21 cellular contexts compared by ENCODE assay signal in genomic region chr13:112764028-112764427, GRCh38.
"Had no signal": no experiment of that assay in that cellular context is flagged by ENCODE, and none has a peak within 500 bp of the region (broad histone marks: within the 10 kb centered on the region; RNA-seq: fewer than 3 reads in every experiment).

No MANE protein-coding gene starts in this region.

- H3K27me3 Mint-ChIP-seq: activated naive CD8-positive, alpha-beta T cell treated with anti-CD3 and anti-CD28 coated beads for 36 hours; stimulated activated naive B cell treated with anti-CD40 and anti-IgM and Interleukin-4, amounts not matched to agents 10 μg/mL and 1 μg/mL and 100 μg/mL, for 72 hours; T-helper 17 cell had no signal

- DNase-seq: activated CD4-positive, alpha-beta T cell treated with anti-CD3 and anti-CD28 coated beads for 4 hours; activated CD4-positive, alpha-beta T cell treated with anti-CD3 and anti-CD28 coated beads, Interleukin-2, amount 50 U/mL, for 48 hours; activated CD4-positive, CD25-positive, alpha-beta regulatory T cell; activated gamma-delta T cell; activated naive CD8-positive, alpha-beta T cell treated with anti-CD3 and anti-CD28 coated beads for 36 hours; colonic mucosa; esophagus squamous epithelium; gastrocnemius medialis; left ventricle myocardium superior; mesenchymal stem cell; retina; sigmoid colon; stimulated activated CD4-positive, alpha-beta T cell treated with anti-CD3 and anti-CD28 coated beads, Interleukin-15, amount 100 ng/mL, for 24 hours; stimulated activated naive B cell treated with anti-CD40 and anti-IgM and Interleukin-4, amounts not matched to agents 10 μg/mL and 1 μg/mL and 100 μg/mL, for 72 hours; SW 1271; T-helper 17 cell; testis; trophoblast cell had no signal

- H3K4me1 ChIP-seq: colonic mucosa, sigmoid colon had no signal

- H3K9me3 ChIP-seq: colonic mucosa, esophagus squamous epithelium, gastrocnemius medialis, sigmoid colon, testis had no signal

- H3K4me2 ChIP-seq: smooth muscle cell had no signal

- FAIRE-seq: astrocyte had no signal

- H3K27me3 ChIP-seq: colonic mucosa, esophagus squamous epithelium, gastrocnemius medialis, sigmoid colon, testis had no signal

- ATAC-seq: gastrocnemius medialis; left ventricle myocardium superior; stimulated activated naive B cell treated with anti-CD40 and anti-IgM and Interleukin-4, amounts not matched to agents 10 μg/mL and 1 μg/mL and 100 μg/mL, for 72 hours; T-helper 17 cell had no signal

- H3K4me3 ChIP-seq: colonic mucosa, esophagus squamous epithelium, gastrocnemius medialis, sigmoid colon, smooth muscle cell, testis had no signal

- H3K27ac ChIP-seq: colonic mucosa, esophagus squamous epithelium, gastrocnemius medialis, sigmoid colon, testis had no signal

- H3K27ac Mint-ChIP-seq: activated naive CD8-positive, alpha-beta T cell treated with anti-CD3 and anti-CD28 coated beads for 36 hours; nephron; T-helper 17 cell had no signal

- H3K36me3 ChIP-seq: colonic mucosa, esophagus squamous epithelium, gastrocnemius medialis, sigmoid colon had no signal

- H3K4me3 Mint-ChIP-seq: activated naive CD8-positive, alpha-beta T cell treated with anti-CD3 and anti-CD28 coated beads for 36 hours; nephron; stimulated activated naive B cell treated with anti-CD40 and anti-IgM and Interleukin-4, amounts not matched to agents 10 μg/mL and 1 μg/mL and 100 μg/mL, for 72 hours; T-helper 17 cell had no signal
